Comparison of ENCODE assay signal across 1 cellular context in the genomic region with DNA sequence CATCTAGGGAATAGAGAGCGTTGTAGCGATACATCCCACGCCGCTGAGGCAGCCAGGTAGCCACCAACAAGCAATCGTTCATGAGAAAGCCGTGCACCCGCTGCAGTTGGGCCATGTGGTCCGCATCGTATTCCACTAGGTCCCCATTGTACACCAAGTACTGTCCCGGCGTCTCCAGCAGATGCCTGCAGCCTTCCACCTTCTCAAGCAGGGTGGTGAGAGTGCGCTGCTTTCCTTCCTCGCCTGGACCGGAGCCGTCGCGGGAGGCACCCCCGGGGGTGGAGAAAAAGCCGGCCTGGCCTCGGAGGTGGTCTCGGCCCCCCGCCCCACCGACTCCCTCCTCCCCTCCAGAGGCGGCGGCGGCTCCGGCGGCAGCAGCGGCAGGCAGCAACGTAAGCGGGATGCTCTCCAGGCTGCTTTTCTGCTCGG.
TF ChIP-seq lines count a peak whose summit lies in the region.

No MANE protein-coding gene starts in this region.

TF ChIP-seq in GM12878, 131 proteins besides CTCF, POLR2A, EP300 and RAD21 (continued from another document):
- TF ChIP-seq REST (IDR thresholded peaks at IDR 0.05; ENCODE audit: low read depth, low read length) (no peak), RELA (IDR thresholded peaks at IDR 0.05; ENCODE audit: borderline replicate concordance, partially characterized antibody) (no peak), CREB1 (IDR thresholded peaks at IDR 0.05; ENCODE audit: low read depth) (no peak), SP1 (IDR thresholded peaks at IDR 0.05; ENCODE audit: low read depth, low read length) (no peak), MTA2 (IDR thresholded peaks at IDR 0.05; ENCODE audit: low read depth) (no peak), NR2C1 (IDR thresholded peaks at IDR 0.05) (no peak), TCF7 (IDR thresholded peaks at IDR 0.05; ENCODE audit: borderline replicate concordance) (no peak), NKRF (conservative IDR thresholded peaks at IDR 0.05) (no peak), FOXK2 (IDR thresholded peaks at IDR 0.05) (no peak), ZBED1 (IDR thresholded peaks at IDR 0.05; ENCODE audit: borderline replicate concordance) (no peak), HCFC1 (IDR thresholded peaks at IDR 0.05; ENCODE audit: low read length) (no peak), EED (IDR thresholded peaks at IDR 0.05; ENCODE audit: low read depth) (no peak), ZBTB4 (CRISPR knock-in tag; IDR thresholded peaks at IDR 0.05) (no peak), CHD1 (IDR thresholded peaks at IDR 0.05; ENCODE audit: low read depth, low read length) (no peak)
- TF ChIP-seq, protein P1, sequence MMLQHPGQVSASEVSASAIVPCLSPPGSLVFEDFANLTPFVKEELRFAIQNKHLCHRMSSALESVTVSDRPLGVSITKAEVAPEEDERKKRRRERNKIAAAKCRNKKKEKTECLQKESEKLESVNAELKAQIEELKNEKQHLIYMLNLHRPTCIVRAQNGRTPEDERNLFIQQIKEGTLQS (IDR thresholded peaks at IDR 0.05; ENCODE audit: borderline replicate concordance, extremely low read depth, low read depth, low read length): no peak
- TF ChIP-seq, protein P2, sequence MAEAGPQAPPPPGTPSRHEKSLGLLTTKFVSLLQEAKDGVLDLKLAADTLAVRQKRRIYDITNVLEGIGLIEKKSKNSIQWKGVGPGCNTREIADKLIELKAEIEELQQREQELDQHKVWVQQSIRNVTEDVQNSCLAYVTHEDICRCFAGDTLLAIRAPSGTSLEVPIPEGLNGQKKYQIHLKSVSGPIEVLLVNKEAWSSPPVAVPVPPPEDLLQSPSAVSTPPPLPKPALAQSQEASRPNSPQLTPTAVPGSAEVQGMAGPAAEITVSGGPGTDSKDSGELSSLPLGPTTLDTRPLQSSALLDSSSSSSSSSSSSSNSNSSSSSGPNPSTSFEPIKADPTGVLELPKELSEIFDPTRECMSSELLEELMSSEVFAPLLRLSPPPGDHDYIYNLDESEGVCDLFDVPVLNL (IDR thresholded peaks at IDR 0.05; ENCODE audit: low read depth, low read length): no peak
TF ChIP-seq in GM12878: peak in this region for 0.
